ENCODE assay signal across 15 cellular contexts in genomic region chr1:13756557-13757315, GRCh38. TPM values are rescaled to one million over a fixed set of nuclear protein-coding genes. Genes with fewer than 3 reads are reported as not detected.
A peak's percentile ranks its signal among the peaks of the same experiment; 100 is the strongest.
DNase-seq lines count a peak whose midpoint lies in the region; ATAC-seq and TF ChIP-seq lines count a peak whose summit lies in the region.
"Had no signal": no experiment of that assay in that cellular context is flagged by ENCODE, and none has a peak within 500 bp of the region (broad histone marks: within the 10 kb centered on the region; RNA-seq: fewer than 3 reads in every experiment).

No MANE protein-coding gene starts in this region.

- H3K9ac ChIP-seq in MM.1S (ENCODE audit: low read length): no peak overlapping the region

- TF ChIP-seq CTCF in MM.1S (IDR thresholded peaks at IDR 0.05; ENCODE audit: low read length) (no peak), dorsolateral prefrontal cortex (IDR thresholded peaks at IDR 0.05 in 54 of 56, conservative IDR thresholded peaks at IDR 0.05 in 2 of 56; ENCODE audit: low read depth in 1 of 56, partially characterized antibody in 56 of 56) (no peak), psoas muscle (IDR thresholded peaks at IDR 0.05) (no peak)

- ATAC-seq in psoas muscle: no peak
- no peak for ATAC-seq in HG02870 (IDR thresholded peaks at IDR 0.05; ENCODE audit: unreplicated experiment)
- ATAC-seq in left colon: no peak

- H3K27me3 ChIP-seq in MM.1S (replicated peaks; ENCODE audit: insufficient read depth, low read length) (no peaks in the 10 kb centered on the region), dorsolateral prefrontal cortex (no peaks in the 10 kb centered on the region), psoas muscle (ENCODE audit: insufficient read depth in 3 of 3, low read length in 2 of 3) (no peaks in the 10 kb centered on the region), HAP-1 (ENCODE audit: low read depth) (no peaks in the 10 kb centered on the region)
- H3K27me3 ChIP-seq: SJSA1 had no signal

- peak overlapping the region; percentile 25 for H3K4me2 ChIP-seq in MM.1S (ENCODE audit: low read depth, low read length)

- H3K4me1 ChIP-seq in MM.1S (ENCODE audit: low read length) (peaks cover 46% of the 10 kb centered on the region), psoas muscle (peaks cover 93% of the 10 kb centered on the region), HAP-1 (peaks cover 19% of the 10 kb centered on the region)

- WGBS in psoas muscle, 3 donors: 25 to 46% (median 33%) methylated on average over 4 of the region's 4 CpGs

- H3K36me3 ChIP-seq in MM.1S (replicated peaks; ENCODE audit: insufficient read depth, low read length) (peaks cover 4% of the 10 kb centered on the region; the same call in 1 of the 2 replicates), psoas muscle (ENCODE audit: insufficient read depth in 1 of 2, low read depth in 1 of 2) (peaks cover 2 to 6% of the 10 kb centered on the region in 2 donors), HAP-1 (replicated peaks) (peaks cover 12% of the 10 kb centered on the region; the same call in 1 of the 2 replicates)

- no peaks in the 10 kb centered on the region for H3K9me2 ChIP-seq in MM.1S (replicated peaks; ENCODE audit: insufficient read depth, low read length)

- H3K9me3 ChIP-seq in MM.1S (replicated peaks; ENCODE audit: insufficient read depth, low read length) (no peaks in the 10 kb centered on the region), psoas muscle (no peaks in the 10 kb centered on the region), HAP-1 (no peaks in the 10 kb centered on the region)
- H3K9me3 ChIP-seq: SJSA1 had no signal

- peaks cover 100% of the 10 kb centered on the region for H3K79me2 ChIP-seq in MM.1S (ENCODE audit: low read length)

- no peak overlapping the region for H2AFZ ChIP-seq in MM.1S (ENCODE audit: low read length)

- DNase-seq in NCI-H1417 (lab: John Stamatoyannopoulos, UW) (peak; percentile 6 to 48 (median 10)), NCI-H1417 treated with DMSO at 0.1 percent for 48 hours (lab: John Stamatoyannopoulos, UW) (no peak), MM.1S (no peak), dorsolateral prefrontal cortex (no peak), psoas muscle (no peak), left colon (no peak), HAP-1 (ENCODE audit: low spot score in 2 of 2) (no peak)
- DNase-seq: 8988T; activated CD4-positive, alpha-beta T cell treated with anti-CD3 and anti-CD28 coated beads for 48 hours; amygdala; KBM-7; NCI-H226; nucleus accumbens had no signal

- H3K4me3 ChIP-seq in MM.1S (ENCODE audit: low read length) (no peak overlapping the region), dorsolateral prefrontal cortex (peak overlapping the region in 24 of 59 donors; percentile 0 to 38 (median 16)), psoas muscle (peak overlapping the region; percentile 25), HAP-1 (no peak overlapping the region)
- H3K4me3 ChIP-seq: SJSA1 had no signal

- peaks cover 86% of the 10 kb centered on the region for H4K20me1 ChIP-seq in MM.1S (ENCODE audit: insufficient read depth, low read length)

- H3F3A ChIP-seq in MM.1S (ENCODE audit: insufficient read depth, low read length): peaks cover 5% of the 10 kb centered on the region; the same call in 1 of the 2 replicates

- H3K27ac ChIP-seq in MM.1S (ENCODE audit: low read length) (no peak overlapping the region), dorsolateral prefrontal cortex (peak overlapping the region in 40 of 59 donors; percentile 2 to 87 (median 44)), psoas muscle (peak overlapping the region; percentile 93)
- H3K27ac ChIP-seq: SJSA1 had no signal

- intact Hi-C loops in dorsolateral prefrontal cortex (cut with DNase I): loop anchor here in 1 of 2 donors (5.0 kb wide), 1 partner anchor 51 kb away; no protein-coding TSS in a partner anchor
- intact Hi-C loops in psoas muscle (cut with DNase I): loop anchor here in 1 of 2 donors (2.0 kb wide), 1 partner anchor 34 kb away; no protein-coding TSS in a partner anchor
- intact Hi-C loops in left colon (cut with DNase I, micrococcal nuclease): no loop called here

- in situ Hi-C loops in HAP-1 (cut with MboI; ENCODE audit: low sequenced_read_pairs): no loop called here

RNA-seq across cellular contexts. Expression of gene PRDM2, which starts 56.7 kb away (rescaled TPM):
- total RNA-seq in dorsolateral prefrontal cortex (100 to 1,000 TPM in 114 of 120 experiments, 10 to 100 TPM in 6; 86.9 to 190 (median 133) TPM), psoas muscle (10 to 100 TPM; 29.4 to 84.3 (median 45.5) TPM), left colon (10 to 100 TPM; 33.3 to 33.8 TPM)
- polyA plus RNA-seq in psoas muscle: 10 to 100 TPM; 12.1 to 59.3 (median 24.8) TPM

Comparison
In these comparisons a context has a peak if more than half of its experiments do, and no peak if none do; other contexts are left out.
1. DNase-seq: peak in NCI-H1417 (3 of 3); none in NCI-H1417 treated with DMSO at 0.1 percent for 48 hours (single experiment), MM.1S (single experiment), dorsolateral prefrontal cortex (0 of 10), psoas muscle (0 of 2), left colon (0 of 2) and HAP-1 (0 of 2).